Comparison of ENCODE assay signal across 25 cellular contexts in genomic region chr11:37072538-37072937, GRCh38.
"Had no signal": no experiment of that assay in that cellular context is flagged by ENCODE, and none has a peak within 500 bp of the region (broad histone marks: within the 10 kb centered on the region; RNA-seq: fewer than 3 reads in every experiment).

No MANE protein-coding gene starts in this region.

- H3K27ac ChIP-seq: lower lobe of right lung, ovary, skin epidermis, spleen, suprapubic skin, thoracic aorta, tibial artery, upper lobe of right lung had no signal

- H3K36me3 ChIP-seq: lower lobe of right lung, ovary, spleen, suprapubic skin, thoracic aorta, tibial artery, upper lobe of right lung had no signal

- H3K4me3 ChIP-seq: lower lobe of right lung, mucosa of descending colon, ovary, skin epidermis, spleen, suprapubic skin, thoracic aorta, tibial artery, upper lobe of right lung had no signal

- H3K4me1 ChIP-seq: lower lobe of right lung, spleen, suprapubic skin, tibial artery, upper lobe of right lung had no signal

- H3K27me3 ChIP-seq: ovary, spleen, suprapubic skin, tibial artery, upper lobe of right lung had no signal

- H3K9me3 ChIP-seq: lower lobe of right lung, mucosa of descending colon, ovary, spleen, suprapubic skin, thoracic aorta, tibial artery, upper lobe of right lung had no signal

- ATAC-seq: left colon; left ventricle myocardium superior; lower lobe of right lung; mucosa of descending colon; naive thymus-derived CD4-positive, alpha-beta T cell; natural killer cell treated with Interleukin-12 subunit alpha and Interleukin-12 subunit beta and Interleukin-15 and Interleukin-18, amount 100 ng/mL, for 72 hours; right cardiac atrium; sciatic nerve; stimulated activated effector memory CD8-positive, alpha-beta T cell treated with anti-CD3 and anti-CD28 coated beads, Interleukin-12 subunit alpha, Interleukin-12 subunit beta, amount 100 ng/mL, for 72 hours; upper lobe of right lung had no signal

- DNase-seq: hypothalamus; immature natural killer cell; kidney; left colon; left ventricle myocardium superior; lower lobe of right lung; mammary epithelial cell; mesendoderm; mucosa of descending colon; naive thymus-derived CD4-positive, alpha-beta T cell; ovary; retina; right cardiac atrium; spleen; stimulated activated CD4-positive, alpha-beta T cell treated with anti-CD3 and anti-CD28 coated beads, Interleukin-4, amount 100 ng/mL, for 24 hours; stimulated activated naive CD4-positive, alpha-beta T cell; tibial artery; trophoblast cell; upper lobe of right lung had no signal
